In the genomic region with DNA sequence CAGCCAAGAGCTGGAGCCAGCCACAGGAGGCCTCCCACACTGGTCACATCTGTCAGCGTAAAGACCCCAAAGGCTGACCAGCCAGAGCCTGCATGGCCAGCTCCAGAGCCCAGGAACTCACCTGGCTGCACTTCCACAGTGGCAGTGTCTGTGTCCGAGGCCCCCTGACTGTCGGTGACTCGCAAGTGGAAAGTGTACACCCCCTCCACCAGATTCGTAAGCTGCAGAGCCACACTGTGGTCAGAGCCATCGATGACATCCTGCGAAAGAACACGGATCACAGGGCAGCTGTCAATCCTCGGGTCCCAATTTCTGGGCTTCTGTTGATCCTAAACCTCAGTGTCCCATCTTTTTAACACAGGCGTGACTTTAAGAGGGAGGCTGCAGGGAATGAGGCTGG, we compare ENCODE assay signal across 2 cellular contexts.
TF ChIP-seq lines count a peak whose summit lies in the region.

No MANE protein-coding gene starts in this region.

TF ChIP-seq in GM23338, 12 proteins besides CTCF, POLR2A, EP300 and RAD21 (continues in another document):
- TF ChIP-seq STAT1 (IDR thresholded peaks at IDR 0.05; ENCODE audit: unreplicated experiment) = no peak
- TF ChIP-seq CREB1 (CRISPR knock-in tag; IDR thresholded peaks at IDR 0.05; ENCODE audit: low read depth) = no peak
- no peak for TF ChIP-seq ZNF114 (CRISPR knock-in tag; IDR thresholded peaks at IDR 0.05)
- TF ChIP-seq JUNB (IDR thresholded peaks at IDR 0.05; ENCODE audit: unreplicated experiment) = no peak
- TF ChIP-seq, protein P1, sequence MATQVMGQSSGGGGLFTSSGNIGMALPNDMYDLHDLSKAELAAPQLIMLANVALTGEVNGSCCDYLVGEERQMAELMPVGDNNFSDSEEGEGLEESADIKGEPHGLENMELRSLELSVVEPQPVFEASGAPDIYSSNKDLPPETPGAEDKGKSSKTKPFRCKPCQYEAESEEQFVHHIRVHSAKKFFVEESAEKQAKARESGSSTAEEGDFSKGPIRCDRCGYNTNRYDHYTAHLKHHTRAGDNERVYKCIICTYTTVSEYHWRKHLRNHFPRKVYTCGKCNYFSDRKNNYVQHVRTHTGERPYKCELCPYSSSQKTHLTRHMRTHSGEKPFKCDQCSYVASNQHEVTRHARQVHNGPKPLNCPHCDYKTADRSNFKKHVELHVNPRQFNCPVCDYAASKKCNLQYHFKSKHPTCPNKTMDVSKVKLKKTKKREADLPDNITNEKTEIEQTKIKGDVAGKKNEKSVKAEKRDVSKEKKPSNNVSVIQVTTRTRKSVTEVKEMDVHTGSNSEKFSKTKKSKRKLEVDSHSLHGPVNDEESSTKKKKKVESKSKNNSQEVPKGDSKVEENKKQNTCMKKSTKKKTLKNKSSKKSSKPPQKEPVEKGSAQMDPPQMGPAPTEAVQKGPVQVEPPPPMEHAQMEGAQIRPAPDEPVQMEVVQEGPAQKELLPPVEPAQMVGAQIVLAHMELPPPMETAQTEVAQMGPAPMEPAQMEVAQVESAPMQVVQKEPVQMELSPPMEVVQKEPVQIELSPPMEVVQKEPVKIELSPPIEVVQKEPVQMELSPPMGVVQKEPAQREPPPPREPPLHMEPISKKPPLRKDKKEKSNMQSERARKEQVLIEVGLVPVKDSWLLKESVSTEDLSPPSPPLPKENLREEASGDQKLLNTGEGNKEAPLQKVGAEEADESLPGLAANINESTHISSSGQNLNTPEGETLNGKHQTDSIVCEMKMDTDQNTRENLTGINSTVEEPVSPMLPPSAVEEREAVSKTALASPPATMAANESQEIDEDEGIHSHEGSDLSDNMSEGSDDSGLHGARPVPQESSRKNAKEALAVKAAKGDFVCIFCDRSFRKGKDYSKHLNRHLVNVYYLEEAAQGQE (IDR thresholded peaks at IDR 0.05; ENCODE audit: unreplicated experiment) = no peak
- no peak for TF ChIP-seq EZH2 (IDR thresholded peaks at IDR 0.05; ENCODE audit: low read depth, unreplicated experiment)
- TF ChIP-seq, protein P2, sequence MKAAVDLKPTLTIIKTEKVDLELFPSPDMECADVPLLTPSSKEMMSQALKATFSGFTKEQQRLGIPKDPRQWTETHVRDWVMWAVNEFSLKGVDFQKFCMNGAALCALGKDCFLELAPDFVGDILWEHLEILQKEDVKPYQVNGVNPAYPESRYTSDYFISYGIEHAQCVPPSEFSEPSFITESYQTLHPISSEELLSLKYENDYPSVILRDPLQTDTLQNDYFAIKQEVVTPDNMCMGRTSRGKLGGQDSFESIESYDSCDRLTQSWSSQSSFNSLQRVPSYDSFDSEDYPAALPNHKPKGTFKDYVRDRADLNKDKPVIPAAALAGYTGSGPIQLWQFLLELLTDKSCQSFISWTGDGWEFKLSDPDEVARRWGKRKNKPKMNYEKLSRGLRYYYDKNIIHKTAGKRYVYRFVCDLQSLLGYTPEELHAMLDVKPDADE (IDR thresholded peaks at IDR 0.05) = no peak
- no peak for TF ChIP-seq EZH2phosphoT487 (IDR thresholded peaks at IDR 0.05; ENCODE audit: unreplicated experiment)
- TF ChIP-seq NANOG (IDR thresholded peaks at IDR 0.05; ENCODE audit: borderline replicate concordance) = no peak
- TF ChIP-seq, protein P3, sequence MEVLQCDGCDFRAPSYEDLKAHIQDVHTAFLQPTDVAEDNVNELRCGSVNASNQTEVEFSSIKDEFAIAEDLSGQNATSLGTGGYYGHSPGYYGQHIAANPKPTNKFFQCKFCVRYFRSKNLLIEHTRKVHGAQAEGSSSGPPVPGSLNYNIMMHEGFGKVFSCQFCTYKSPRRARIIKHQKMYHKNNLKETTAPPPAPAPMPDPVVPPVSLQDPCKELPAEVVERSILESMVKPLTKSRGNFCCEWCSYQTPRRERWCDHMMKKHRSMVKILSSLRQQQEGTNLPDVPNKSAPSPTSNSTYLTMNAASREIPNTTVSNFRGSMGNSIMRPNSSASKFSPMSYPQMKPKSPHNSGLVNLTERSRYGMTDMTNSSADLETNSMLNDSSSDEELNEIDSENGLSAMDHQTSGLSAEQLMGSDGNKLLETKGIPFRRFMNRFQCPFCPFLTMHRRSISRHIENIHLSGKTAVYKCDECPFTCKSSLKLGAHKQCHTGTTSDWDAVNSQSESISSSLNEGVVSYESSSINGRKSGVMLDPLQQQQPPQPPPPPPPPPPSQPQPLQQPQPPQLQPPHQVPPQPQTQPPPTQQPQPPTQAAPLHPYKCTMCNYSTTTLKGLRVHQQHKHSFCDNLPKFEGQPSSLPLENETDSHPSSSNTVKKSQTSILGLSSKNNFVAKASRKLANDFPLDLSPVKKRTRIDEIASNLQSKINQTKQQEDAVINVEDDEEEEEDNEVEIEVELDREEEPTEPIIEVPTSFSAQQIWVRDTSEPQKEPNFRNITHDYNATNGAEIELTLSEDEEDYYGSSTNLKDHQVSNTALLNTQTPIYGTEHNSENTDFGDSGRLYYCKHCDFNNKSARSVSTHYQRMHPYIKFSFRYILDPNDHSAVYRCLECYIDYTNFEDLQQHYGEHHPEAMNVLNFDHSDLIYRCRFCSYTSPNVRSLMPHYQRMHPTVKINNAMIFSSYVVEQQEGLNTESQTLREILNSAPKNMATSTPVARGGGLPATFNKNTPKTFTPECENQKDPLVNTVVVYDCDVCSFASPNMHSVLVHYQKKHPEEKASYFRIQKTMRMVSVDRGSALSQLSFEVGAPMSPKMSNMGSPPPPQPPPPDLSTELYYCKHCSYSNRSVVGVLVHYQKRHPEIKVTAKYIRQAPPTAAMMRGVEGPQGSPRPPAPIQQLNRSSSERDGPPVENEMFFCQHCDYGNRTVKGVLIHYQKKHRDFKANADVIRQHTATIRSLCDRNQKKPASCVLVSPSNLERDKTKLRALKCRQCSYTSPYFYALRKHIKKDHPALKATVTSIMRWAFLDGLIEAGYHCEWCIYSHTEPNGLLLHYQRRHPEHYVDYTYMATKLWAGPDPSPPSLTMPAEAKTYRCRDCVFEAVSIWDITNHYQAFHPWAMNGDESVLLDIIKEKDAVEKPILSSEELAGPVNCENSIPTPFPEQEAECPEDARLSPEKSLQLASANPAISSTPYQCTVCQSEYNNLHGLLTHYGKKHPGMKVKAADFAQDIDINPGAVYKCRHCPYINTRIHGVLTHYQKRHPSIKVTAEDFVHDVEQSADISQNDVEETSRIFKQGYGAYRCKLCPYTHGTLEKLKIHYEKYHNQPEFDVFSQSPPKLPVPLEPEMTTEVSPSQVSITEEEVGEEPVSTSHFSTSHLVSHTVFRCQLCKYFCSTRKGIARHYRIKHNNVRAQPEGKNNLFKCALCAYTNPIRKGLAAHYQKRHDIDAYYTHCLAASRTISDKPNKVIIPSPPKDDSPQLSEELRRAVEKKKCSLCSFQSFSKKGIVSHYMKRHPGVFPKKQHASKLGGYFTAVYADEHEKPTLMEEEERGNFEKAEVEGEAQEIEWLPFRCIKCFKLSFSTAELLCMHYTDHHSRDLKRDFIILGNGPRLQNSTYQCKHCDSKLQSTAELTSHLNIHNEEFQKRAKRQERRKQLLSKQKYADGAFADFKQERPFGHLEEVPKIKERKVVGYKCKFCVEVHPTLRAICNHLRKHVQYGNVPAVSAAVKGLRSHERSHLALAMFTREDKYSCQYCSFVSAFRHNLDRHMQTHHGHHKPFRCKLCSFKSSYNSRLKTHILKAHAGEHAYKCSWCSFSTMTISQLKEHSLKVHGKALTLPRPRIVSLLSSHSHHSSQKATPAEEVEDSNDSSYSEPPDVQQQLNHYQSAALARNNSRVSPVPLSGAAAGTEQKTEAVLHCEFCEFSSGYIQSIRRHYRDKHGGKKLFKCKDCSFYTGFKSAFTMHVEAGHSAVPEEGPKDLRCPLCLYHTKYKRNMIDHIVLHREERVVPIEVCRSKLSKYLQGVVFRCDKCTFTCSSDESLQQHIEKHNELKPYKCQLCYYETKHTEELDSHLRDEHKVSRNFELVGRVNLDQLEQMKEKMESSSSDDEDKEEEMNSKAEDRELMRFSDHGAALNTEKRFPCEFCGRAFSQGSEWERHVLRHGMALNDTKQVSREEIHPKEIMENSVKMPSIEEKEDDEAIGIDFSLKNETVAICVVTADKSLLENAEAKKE (CRISPR knock-in tag; IDR thresholded peaks at IDR 0.05) = no peak

TF ChIP-seq in K562, 482 proteins besides CTCF, POLR2A, EP300 and RAD21:
- no peak for TF ChIP-seq TAF1 (IDR thresholded peaks at IDR 0.05; ENCODE audit: control insufficient read depth, extremely low read depth, insufficient read depth, low read length, severe bottlenecking)
- no peak for TF ChIP-seq ZFX (CRISPR knock-in tag; IDR thresholded peaks at IDR 0.05)
- TF ChIP-seq PHB2 (IDR thresholded peaks at IDR 0.05; ENCODE audit: low read depth) = no peak
- TF ChIP-seq ZNF41 (CRISPR knock-in tag; conservative IDR thresholded peaks at IDR 0.05) = no peak
- TF ChIP-seq, protein P4, sequence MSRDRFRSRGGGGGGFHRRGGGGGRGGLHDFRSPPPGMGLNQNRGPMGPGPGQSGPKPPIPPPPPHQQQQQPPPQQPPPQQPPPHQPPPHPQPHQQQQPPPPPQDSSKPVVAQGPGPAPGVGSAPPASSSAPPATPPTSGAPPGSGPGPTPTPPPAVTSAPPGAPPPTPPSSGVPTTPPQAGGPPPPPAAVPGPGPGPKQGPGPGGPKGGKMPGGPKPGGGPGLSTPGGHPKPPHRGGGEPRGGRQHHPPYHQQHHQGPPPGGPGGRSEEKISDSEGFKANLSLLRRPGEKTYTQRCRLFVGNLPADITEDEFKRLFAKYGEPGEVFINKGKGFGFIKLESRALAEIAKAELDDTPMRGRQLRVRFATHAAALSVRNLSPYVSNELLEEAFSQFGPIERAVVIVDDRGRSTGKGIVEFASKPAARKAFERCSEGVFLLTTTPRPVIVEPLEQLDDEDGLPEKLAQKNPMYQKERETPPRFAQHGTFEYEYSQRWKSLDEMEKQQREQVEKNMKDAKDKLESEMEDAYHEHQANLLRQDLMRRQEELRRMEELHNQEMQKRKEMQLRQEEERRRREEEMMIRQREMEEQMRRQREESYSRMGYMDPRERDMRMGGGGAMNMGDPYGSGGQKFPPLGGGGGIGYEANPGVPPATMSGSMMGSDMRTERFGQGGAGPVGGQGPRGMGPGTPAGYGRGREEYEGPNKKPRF (IDR thresholded peaks at IDR 0.05; ENCODE audit: low read depth, low read length) = no peak
- TF ChIP-seq, protein P5, sequence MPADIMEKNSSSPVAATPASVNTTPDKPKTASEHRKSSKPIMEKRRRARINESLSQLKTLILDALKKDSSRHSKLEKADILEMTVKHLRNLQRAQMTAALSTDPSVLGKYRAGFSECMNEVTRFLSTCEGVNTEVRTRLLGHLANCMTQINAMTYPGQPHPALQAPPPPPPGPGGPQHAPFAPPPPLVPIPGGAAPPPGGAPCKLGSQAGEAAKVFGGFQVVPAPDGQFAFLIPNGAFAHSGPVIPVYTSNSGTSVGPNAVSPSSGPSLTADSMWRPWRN (IDR thresholded peaks at IDR 0.05; ENCODE audit: low read depth) = no peak
TF ChIP-seq in K562: peak in this region for 0.
